11 cellular contexts compared by ENCODE assay signal in genomic region chr7:120274899-120275298, GRCh38. TPM values are rescaled to one million over a fixed set of nuclear protein-coding genes. Genes with fewer than 3 reads are reported as not detected.
"Had no signal": no experiment of that assay in that cellular context is flagged by ENCODE, and none has a peak within 500 bp of the region (broad histone marks: within the 10 kb centered on the region; RNA-seq: fewer than 3 reads in every experiment).

No MANE protein-coding gene starts in this region.

- H3K4me3 ChIP-seq: adrenal gland had no signal

- H3K36me3 ChIP-seq: adrenal gland had no signal

- FAIRE-seq: urothelium cell line had no signal

- H3K9me3 ChIP-seq: adrenal gland had no signal

- DNase-seq: activated CD4-positive, alpha-beta T cell treated with anti-CD3 and anti-CD28 coated beads, Interleukin-2, amount 50 U/mL, for 1 hour; activated naive CD4-positive, alpha-beta T cell treated with anti-CD3 and anti-CD28 coated beads, Interleukin-2, amount 50 U/mL, for 16 hours; activated T-cell treated with anti-CD3 and anti-CD28 coated beads, Interleukin-2, amount 50 U/mL, for 1 hour; adrenal gland; naive thymus-derived CD8-positive, alpha-beta T cell; stimulated activated CD4-positive, alpha-beta T cell treated with anti-CD3 and anti-CD28 coated beads, Interleukin-2, amount 100 ng/mL, for 48 hours; stimulated activated naive CD8-positive, alpha-beta T cell treated with anti-CD3 and anti-CD28 coated beads, Interleukin-15, Interleukin-2, amounts not matched to agents 100 U/mL and 50 U/mL, for 24 hours had no signal

- ATAC-seq: naive thymus-derived CD8-positive, alpha-beta T cell; stimulated activated naive CD8-positive, alpha-beta T cell treated with anti-CD3 and anti-CD28 coated beads, Interleukin-15, Interleukin-2, amounts not matched to agents 100 U/mL and 50 U/mL, for 24 hours had no signal

- H3K27me3 Mint-ChIP-seq: central memory CD8-positive, alpha-beta T cell had no signal

- H3K4me1 Mint-ChIP-seq: central memory CD8-positive, alpha-beta T cell had no signal

- H3K27ac ChIP-seq: adrenal gland had no signal

- H3K4me3 Mint-ChIP-seq: central memory CD8-positive, alpha-beta T cell; naive thymus-derived CD8-positive, alpha-beta T cell had no signal

RNA-seq across cellular contexts. Expression of gene KCND2, which starts 1.9 kb away (rescaled TPM):
- total RNA-seq: mononuclear cell; naive thymus-derived CD8-positive, alpha-beta T cell; T-helper 2 cell treated with Interferon-gamma antibody and Interleukin-4, amounts not matched to agents 100 ng/mL and 5 ng/mL, for 36 hours had no signal
- polyA plus RNA-seq: naive thymus-derived CD8-positive, alpha-beta T cell had no signal
